8 cellular contexts compared by ENCODE assay signal in genomic region chr2:217837001-217837491, GRCh38.
DNase-seq lines count a peak whose midpoint lies in the region; ATAC-seq and TF ChIP-seq lines count a peak whose summit lies in the region.

No MANE protein-coding gene starts in this region.

- DNase-seq in LNCaP clone FGC (ENCODE audit: low read depth), result no peak
- DNase-seq in caudate nucleus (lab: John Stamatoyannopoulos, UW), result peak in 45 of 61 donors; percentile 12 to 86 (median 45)
- peak; percentile 26 for DNase-seq in left kidney (ENCODE audit: low read depth, low spot score)
- peak; percentile 90 to 91 for DNase-seq in suprapubic skin (ENCODE audit: low spot score in 2 of 2)
- DNase-seq in dermis blood vessel endothelial cell, result no peak
- DNase-seq in A172 (ENCODE audit: low spot score), result no peak
- DNase-seq in NOMO-1 (lab: John Stamatoyannopoulos, UW; ENCODE audit: unreplicated experiment in 2 of 2), result no peak

- H3K27ac ChIP-seq in caudate nucleus (ENCODE audit: low read depth, low read length) (peak overlapping the region; percentile 42), suprapubic skin (peak overlapping the region; percentile 80)

- peaks cover 54% of the 10 kb centered on the region for H3K4me1 ChIP-seq in suprapubic skin

- no peak for ATAC-seq in GM19452 (IDR thresholded peaks at IDR 0.05; ENCODE audit: unreplicated experiment)

- WGBS in suprapubic skin, result 16% methylated on average over 7 of the region's 8 CpGs

- TF ChIP-seq CTCF in LNCaP clone FGC (IDR thresholded peaks at IDR 0.05; ENCODE audit: control insufficient read depth, extremely low read depth, insufficient read depth) (peak; percentile 33; the same call in 1 of the 2 replicates), suprapubic skin (IDR thresholded peaks at IDR 0.05) (peak in 1 of 2 donors; percentile 33)

- no peaks in the 10 kb centered on the region for H3K9me3 ChIP-seq in suprapubic skin

- no peak for TF ChIP-seq POLR2A in suprapubic skin (IDR thresholded peaks at IDR 0.05)

- H3K27me3 ChIP-seq in suprapubic skin, result no peaks in the 10 kb centered on the region

- H3K4me3 ChIP-seq in LNCaP clone FGC (ENCODE audit: low read depth, low read length) (no peak overlapping the region), suprapubic skin (no peak overlapping the region)

- TF ChIP-seq EP300 in suprapubic skin (IDR thresholded peaks at IDR 0.05), result peak; percentile 45

- H3K36me3 ChIP-seq in suprapubic skin, result peaks cover 35% of the 10 kb centered on the region

Comparison
In these comparisons a context has a peak if more than half of its experiments do, and no peak if none do; other contexts are left out.
1. DNase-seq: peak in caudate nucleus (45 of 61), left kidney (single experiment) and suprapubic skin (2 of 2); none in LNCaP clone FGC (single experiment), dermis blood vessel endothelial cell (single experiment), A172 (single experiment) and NOMO-1 (0 of 2).